Comparison of ENCODE assay signal across 27 cellular contexts in genomic region chr6:132607544-132608233, GRCh38. TPM values are rescaled to one million over a fixed set of nuclear protein-coding genes. Genes with fewer than 3 reads are reported as not detected.
DNase-seq lines count a peak whose midpoint lies in the region; ATAC-seq and TF ChIP-seq lines count a peak whose summit lies in the region.
"Had no signal": no experiment of that assay in that cellular context is flagged by ENCODE, and none has a peak within 500 bp of the region (broad histone marks: within the 10 kb centered on the region; RNA-seq: fewer than 3 reads in every experiment).

No MANE protein-coding gene starts in this region.

- no peak overlapping the region for H3K9ac ChIP-seq in neural progenitor cell

- no peaks in the 10 kb centered on the region for H3K9me3 ChIP-seq in neural progenitor cell (ENCODE audit: low read depth)
- H3K9me3 ChIP-seq: heart right ventricle, psoas muscle had no signal

- no peak overlapping the region for H3K4me3 ChIP-seq in neural progenitor cell
- H3K4me3 ChIP-seq: heart right ventricle, psoas muscle had no signal

- H2AFZ ChIP-seq in neural progenitor cell (replicated peaks): no peak overlapping the region

- H3K4me1 Mint-ChIP-seq in neural progenitor cell: peaks cover 17% of the 10 kb centered on the region
- H3K4me1 Mint-ChIP-seq in activated CD4-positive, alpha-beta memory T cell treated with anti-CD3 and anti-CD28 coated beads for 36 hours (ENCODE audit: low read depth): no peaks in the 10 kb centered on the region
- H3K4me1 Mint-ChIP-seq: nephron had no signal

- no peak overlapping the region for H3K4me2 ChIP-seq in neural progenitor cell

- H3F3A ChIP-seq in neural progenitor cell (ENCODE audit: low read depth): no peaks in the 10 kb centered on the region

- H3K36me3 Mint-ChIP-seq in neural progenitor cell: no peaks in the 10 kb centered on the region
- no peaks in the 10 kb centered on the region for H3K36me3 Mint-ChIP-seq in activated CD4-positive, alpha-beta memory T cell treated with anti-CD3 and anti-CD28 coated beads for 36 hours

- no peak for TF ChIP-seq CTCF in neural progenitor cell (IDR thresholded peaks at IDR 0.05)

- no peaks in the 10 kb centered on the region for H3K27me3 ChIP-seq in neural progenitor cell

- no peaks in the 10 kb centered on the region for H3K4me1 ChIP-seq in neural progenitor cell
- H3K4me1 ChIP-seq: heart right ventricle, psoas muscle had no signal

- H3K27me3 Mint-ChIP-seq in neural progenitor cell (ENCODE audit: insufficient read depth, low read depth): peaks cover 4% of the 10 kb centered on the region
- H3K27me3 Mint-ChIP-seq in activated CD4-positive, alpha-beta memory T cell treated with anti-CD3 and anti-CD28 coated beads for 36 hours: no peaks in the 10 kb centered on the region

- CTCF ChIA-PET in activated CD4-positive, alpha-beta memory T cell treated with anti-CD3 and anti-CD28 coated beads for 36 hours (lab: Charles Lee): no interaction called here

- no peaks in the 10 kb centered on the region for H4K20me1 ChIP-seq in neural progenitor cell (ENCODE audit: low read depth)

- H3K4me3 Mint-ChIP-seq in neural progenitor cell: no peak overlapping the region
- H3K4me3 Mint-ChIP-seq in activated CD4-positive, alpha-beta memory T cell treated with anti-CD3 and anti-CD28 coated beads for 36 hours: no peak overlapping the region
- H3K4me3 Mint-ChIP-seq: central memory CD8-positive, alpha-beta T cell; nephron had no signal

- H3K36me3 ChIP-seq in neural progenitor cell: no peaks in the 10 kb centered on the region
- H3K36me3 ChIP-seq: heart right ventricle had no signal

- in situ Hi-C loops in Caki2 (cut with HindIII; ENCODE audit: low pct_unique_long_range_greater_than_20kb, low sequenced_read_pairs): no loop called here

- intact Hi-C loops in activated CD4-positive, alpha-beta memory T cell treated with anti-CD3 and anti-CD28 coated beads for 36 hours (cut with micrococcal nuclease): no loop called here

- no peak overlapping the region for H3K27ac ChIP-seq in neural progenitor cell
- H3K27ac ChIP-seq: heart right ventricle, psoas muscle had no signal

- H3K79me2 ChIP-seq in neural progenitor cell (ENCODE audit: low read depth): no peaks in the 10 kb centered on the region

- no peaks in the 10 kb centered on the region for H3K9me3 Mint-ChIP-seq in neural progenitor cell
- H3K9me3 Mint-ChIP-seq in activated CD4-positive, alpha-beta memory T cell treated with anti-CD3 and anti-CD28 coated beads for 36 hours: no peaks in the 10 kb centered on the region
- H3K9me3 Mint-ChIP-seq: central memory CD8-positive, alpha-beta T cell had no signal

- DNase-seq in Caki2 (ENCODE audit: low read depth) (peak; percentile 78), glomerular visceral epithelial cell (ENCODE audit: extremely low spot score) (peak; percentile 56), neural progenitor cell (ENCODE audit: low spot score) (no peak), GM03348 (ENCODE audit: low spot score) (no peak), NCI-H345 treated with DMSO at 0.1 percent for 48 hours (lab: John Stamatoyannopoulos, UW; ENCODE audit: unreplicated experiment) (no peak)
- DNase-seq in activated CD4-positive, alpha-beta memory T cell treated with anti-CD3 and anti-CD28 coated beads for 36 hours: no peak
- DNase-seq: 8988T; activated CD4-positive, CD25-positive, alpha-beta regulatory T cell; DMS 273 treated with DMSO at 0.1 percent for 48 hours; effector memory CD4-positive, alpha-beta T cell; GDM1; heart right ventricle; IMR-90; islet precursor cell; MM.1S; NCI-H187; psoas muscle; SIG-M5; stimulated activated naive CD4-positive, alpha-beta T cell; T-helper 2 cell; trophoblast cell had no signal

- ATAC-seq in GM21381 (IDR thresholded peaks at IDR 0.05; ENCODE audit: unreplicated experiment): peak; percentile 68
- peak; percentile 85 for ATAC-seq in HG03159 (IDR thresholded peaks at IDR 0.05; ENCODE audit: unreplicated experiment)
- ATAC-seq: heart right ventricle, psoas muscle had no signal

- POLR2A ChIA-PET in activated CD4-positive, alpha-beta memory T cell treated with anti-CD3 and anti-CD28 coated beads for 36 hours (lab: Charles Lee): no interaction called here

- H3K27ac Mint-ChIP-seq in neural progenitor cell: no peak overlapping the region
- no peak overlapping the region for H3K27ac Mint-ChIP-seq in activated CD4-positive, alpha-beta memory T cell treated with anti-CD3 and anti-CD28 coated beads for 36 hours

RNA-seq across cellular contexts. Expression of gene TAAR2, which starts 16.4 kb away (rescaled TPM):
- not detected in 2 replicates for total RNA-seq in Caki2 (2014; rRNA removed; shearing (Covaris generic); ENCODE audit: low replicate concordance)
- not detected in 2 replicates for total RNA-seq in neural progenitor cell (ENCODE audit: low replicate concordance)
- total RNA-seq in activated CD4-positive, alpha-beta memory T cell treated with anti-CD3 and anti-CD28 coated beads for 36 hours: not detected
- total RNA-seq: heart right ventricle, IMR-90, mesenteric fat pad, NCI-H460, psoas muscle had no signal

RNA-seq across cellular contexts. Expression of gene TAAR5, which starts 18.1 kb away (rescaled TPM):
- not detected in 2 replicates for total RNA-seq in Caki2 (2014; rRNA removed; shearing (Covaris generic); ENCODE audit: low replicate concordance)
- total RNA-seq in neural progenitor cell (ENCODE audit: low replicate concordance): not detected in 2 replicates
- not detected for total RNA-seq in activated CD4-positive, alpha-beta memory T cell treated with anti-CD3 and anti-CD28 coated beads for 36 hours
- total RNA-seq: heart right ventricle, IMR-90, mesenteric fat pad, NCI-H460, psoas muscle had no signal

RNA-seq across cellular contexts. Expression of gene TAAR6, which starts 37.6 kb away (rescaled TPM):
- not detected in 2 replicates for total RNA-seq in Caki2 (2014; rRNA removed; shearing (Covaris generic); ENCODE audit: low replicate concordance)
- not detected in 2 replicates for total RNA-seq in neural progenitor cell (ENCODE audit: low replicate concordance)
- total RNA-seq in activated CD4-positive, alpha-beta memory T cell treated with anti-CD3 and anti-CD28 coated beads for 36 hours: not detected
- total RNA-seq: heart right ventricle, IMR-90, mesenteric fat pad, NCI-H460, psoas muscle had no signal

RNA-seq across cellular contexts. Expression of gene TAAR1, which starts 51.3 kb away (rescaled TPM):
- total RNA-seq in Caki2 (2014; rRNA removed; shearing (Covaris generic); ENCODE audit: low replicate concordance): not detected in 2 replicates
- not detected in 2 replicates for total RNA-seq in neural progenitor cell (ENCODE audit: low replicate concordance)
- not detected for total RNA-seq in activated CD4-positive, alpha-beta memory T cell treated with anti-CD3 and anti-CD28 coated beads for 36 hours
- total RNA-seq: heart right ventricle, IMR-90, mesenteric fat pad, NCI-H460, psoas muscle had no signal

RNA-seq across cellular contexts. Expression of gene TAAR8, which starts 55.2 kb away (rescaled TPM):
- total RNA-seq in Caki2 (2014; rRNA removed; shearing (Covaris generic); ENCODE audit: low replicate concordance): not detected in 2 replicates
- total RNA-seq in neural progenitor cell (ENCODE audit: low replicate concordance): not detected in 2 replicates
- not detected for total RNA-seq in activated CD4-positive, alpha-beta memory T cell treated with anti-CD3 and anti-CD28 coated beads for 36 hours
- total RNA-seq: heart right ventricle, IMR-90, mesenteric fat pad, NCI-H460, psoas muscle had no signal

Comparison
In these comparisons a context has a peak if more than half of its experiments do, and no peak if none do; other contexts are left out.
1. DNase-seq: peak in Caki2 (single experiment) and glomerular visceral epithelial cell (single experiment); none in neural progenitor cell (single experiment), activated CD4-positive, alpha-beta memory T cell treated with anti-CD3 and anti-CD28 coated beads for 36 hours (single experiment), GM03348 (single experiment) and NCI-H345 treated with DMSO at 0.1 percent for 48 hours (single experiment).